23 cellular contexts compared by ENCODE assay signal in genomic region chr4:531721-532565, GRCh38. TPM values are rescaled to one million over a fixed set of nuclear protein-coding genes. Genes with fewer than 3 reads are reported as not detected.
DNase-seq lines count a peak whose midpoint lies in the region; ATAC-seq, FAIRE-seq and TF ChIP-seq lines count a peak whose summit lies in the region.
"Had no signal": no experiment of that assay in that cellular context is flagged by ENCODE, and none has a peak within 500 bp of the region (broad histone marks: within the 10 kb centered on the region; RNA-seq: fewer than 3 reads in every experiment).

No MANE protein-coding gene starts in this region.

- no peak overlapping the region for H2BK20ac ChIP-seq in IMR-90 (ENCODE audit: low read depth, low read length)

- H3K36me3 Mint-ChIP-seq in osteocyte (ENCODE audit: unreplicated experiment) = peaks cover 50% of the 10 kb centered on the region
- peaks cover 0 to 70% (median 47%) of the 10 kb centered on the region in 3 donors for H3K36me3 Mint-ChIP-seq in naive thymus-derived CD8-positive, alpha-beta T cell

- 94% methylated on average over 10 of the region's 17 CpGs; no CpG with 5 or more reads in 1 of the 2 experiments for WGBS in IMR-90 (ENCODE audit: extremely low coverage in 2 of 2, insufficient read length in 1 of 2), 2 experiments
- WGBS in K562 (ENCODE audit: insufficient coverage, low coverage, missing lambda C conversion rate) = 93% methylated on average over 12 of the region's 17 CpGs

- H3K9ac ChIP-seq in IMR-90 (ENCODE audit: low read depth, low read length) (no peak overlapping the region), K562 (ENCODE audit: insufficient read depth in 1 of 2, low read depth in 2 of 2, low read length in 2 of 2) (no peak overlapping the region), kidney (ENCODE audit: low read length in 2 of 2) (no peak overlapping the region)
- H3K9ac ChIP-seq: BLaER1 had no signal

- FAIRE-seq in K562 (lab: Jason Lieb, UNC) (no peak), kidney (lab: Jason Lieb, UNC) (no peak)
- FAIRE-seq: A204.1, D721Med, HTR-8/SVneo had no signal

- no peak overlapping the region for H4K8ac ChIP-seq in IMR-90 (ENCODE audit: low read depth in 2 of 2, low read length in 2 of 2)

- dilution Hi-C loops in IMR-90 (cut with HindIII; ENCODE audit: low sequenced_read_pairs, unreplicated experiment) = no loop called here

- H3K9me3 ChIP-seq in IMR-90 (ENCODE audit: control insufficient read depth, insufficient read depth, low read length) (no peaks in the 10 kb centered on the region), K562 (replicated peaks; ENCODE audit: control insufficient read depth, insufficient read depth, low read depth, low read length) (peaks cover 4% of the 10 kb centered on the region; the same call in 1 of the 2 replicates), kidney (ENCODE audit: control insufficient read depth in 1 of 2, low read length in 2 of 2) (no peaks in the 10 kb centered on the region)
- H3K9me3 ChIP-seq: BLaER1, MG63 had no signal

- no TSS peak for BruUV-seq in IMR-90 (replicated peaks; lab: Mats Ljungman, UMichigan)
- no TSS peak for BruUV-seq in K562 (replicated peaks; lab: Mats Ljungman, UMichigan)

- no peak overlapping the region for H2AK9ac ChIP-seq in IMR-90 (replicated peaks; ENCODE audit: low read depth, low read length, poor library complexity)

- POLR2A ChIA-PET in IMR-90 (lab: Charles Lee; ENCODE audit: unreplicated experiment) = no interaction called here
- POLR2A ChIA-PET in K562 (lab: Yijun Ruan, JAX) = no interaction called here
- POLR2A ChIA-PET in naive thymus-derived CD8-positive, alpha-beta T cell (lab: Charles Lee) = no interaction called here

- H3K4me1 ChIP-seq in IMR-90 (ENCODE audit: control insufficient read depth, insufficient read depth, low read length) (no peaks in the 10 kb centered on the region), K562 (replicated peaks in 1 of 2; ENCODE audit: control insufficient read depth in 2 of 2, insufficient read depth in 2 of 2, low read length in 2 of 2) (peaks cover 0 to 3% of the 10 kb centered on the region in 2 experiments; a peak in 2 of 5 replicates), kidney (ENCODE audit: control insufficient read depth in 1 of 2, insufficient read depth in 1 of 2, low read depth in 1 of 2, low read length in 2 of 2) (no peaks in the 10 kb centered on the region)
- H3K4me1 ChIP-seq: BLaER1 had no signal

- H3K4me3 ChIP-seq in IMR-90 (ENCODE audit: insufficient read depth, low read depth, low read length) (no peak overlapping the region), K562 (no peak overlapping the region), kidney (ENCODE audit: low read length in 2 of 2) (no peak overlapping the region)
- H3K4me3 ChIP-seq: BLaER1, GM23338, MG63 had no signal

- H3K79me1 ChIP-seq in IMR-90 (ENCODE audit: low read depth in 1 of 2, low read length in 2 of 2) = peaks cover 0 to 4% of the 10 kb centered on the region in 2 experiments; a peak in 2 of 4 replicates

- no peak for TF ChIP-seq RAD21 in IMR-90 (IDR thresholded peaks at IDR 0.05; ENCODE audit: low read length)
- no peak for TF ChIP-seq RAD21 in K562 (CRISPR knock-in tag; conservative IDR thresholded peaks at IDR 0.05 in 1 of 2, IDR thresholded peaks at IDR 0.05 in 1 of 2)

- H3K4ac ChIP-seq in IMR-90 (ENCODE audit: low read depth, low read length) = no peak overlapping the region

- no peak overlapping the region for H3K56ac ChIP-seq in IMR-90 (ENCODE audit: extremely low read depth, insufficient read depth, low read length)

- DNase-seq in IMR-90 = no peak
- DNase-seq in K562 (ENCODE audit: extremely low read depth in 1 of 4, low spot score in 3 of 4) = no peak
- peak; percentile 32 for DNase-seq in kidney
- peak; percentile 77 for DNase-seq in osteocyte (ENCODE audit: extremely low spot score, unreplicated experiment)
- no peak for DNase-seq in naive thymus-derived CD8-positive, alpha-beta T cell
- no peak for DNase-seq in NCI-H1092 treated with DMSO at 0.1 percent for 48 hours (lab: John Stamatoyannopoulos, UW)
- no peak for DNase-seq in ecto neural progenitor cell (ENCODE audit: low spot score)
- DNase-seq: CD4-positive, CD25-positive, alpha-beta regulatory T cell; H9; KG1; MG63; NCI-H2029; NCI-H446; NCI-H524 treated with DMSO at 0.1 percent for 48 hours; NCI-H82; NK-92 treated with Interleukin-12 subunit alpha and Interleukin-12 subunit beta, amount 100 ng/mL, for 24 hours; PC-3 had no signal

- H3K14ac ChIP-seq in IMR-90 (replicated peaks; ENCODE audit: low read depth, low read length) = no peak overlapping the region

- no peak overlapping the region for H3K27ac Mint-ChIP-seq in osteocyte (ENCODE audit: unreplicated experiment)
- H3K27ac Mint-ChIP-seq in naive thymus-derived CD8-positive, alpha-beta T cell = peak overlapping the region in 2 of 10 donors; percentile 31 to 80
- H3K27ac Mint-ChIP-seq: GM23338 had no signal

- H3K4me2 ChIP-seq in IMR-90 (ENCODE audit: low read depth, low read length) (no peak overlapping the region), K562 (ENCODE audit: insufficient read depth, low read length) (no peak overlapping the region)
- H3K4me2 ChIP-seq: BLaER1, GM23338 had no signal

- H3K27ac ChIP-seq in IMR-90 (ENCODE audit: insufficient read depth, low read length) = no peak overlapping the region
- no peak overlapping the region for H3K27ac ChIP-seq in K562 (ENCODE audit: extremely low read depth, low read depth, low read length)
- H3K27ac ChIP-seq in kidney (ENCODE audit: low read depth in 2 of 2, low read length in 2 of 2) = no peak overlapping the region
- H3K27ac ChIP-seq: BLaER1 had no signal

- H3K23ac ChIP-seq in IMR-90 (ENCODE audit: low read depth, low read length) = no peak overlapping the region

- H2BK120ac ChIP-seq in IMR-90 (ENCODE audit: low read depth, low read length) = no peak overlapping the region

- H3K27me3 Mint-ChIP-seq in osteocyte (ENCODE audit: unreplicated experiment) = no peaks in the 10 kb centered on the region
- H3K27me3 Mint-ChIP-seq in naive thymus-derived CD8-positive, alpha-beta T cell = no peaks in the 10 kb centered on the region
- H3K27me3 Mint-ChIP-seq: CD4-positive, CD25-positive, alpha-beta regulatory T cell had no signal

- TF ChIP-seq CTCF in IMR-90 (conservative IDR thresholded peaks at IDR 0.05; ENCODE audit: low read depth, low read length) (no peak), K562 (IDR thresholded peaks at IDR 0.05 in 2 of 3, conservative IDR thresholded peaks at IDR 0.05 in 1 of 3; ENCODE audit: insufficient read depth in 2 of 3, low read depth in 1 of 3, low read length in 3 of 3) (no peak), kidney (IDR thresholded peaks at IDR 0.05; ENCODE audit: borderline replicate concordance, extremely low read depth, insufficient read depth) (no peak), osteocyte (IDR thresholded peaks at IDR 0.05) (no peak)

- no peak for ATAC-seq in IMR-90 (ENCODE audit: low read depth)
- ATAC-seq in K562 = no peak
- no peak for ATAC-seq in naive thymus-derived CD8-positive, alpha-beta T cell
- ATAC-seq: PC-3 had no signal

- H3K4me1 Mint-ChIP-seq in osteocyte (ENCODE audit: unreplicated experiment) = no peaks in the 10 kb centered on the region
- H3K4me1 Mint-ChIP-seq in naive thymus-derived CD8-positive, alpha-beta T cell = peaks cover 0 to 18% (median 5%) of the 10 kb centered on the region in 4 donors
- H3K4me1 Mint-ChIP-seq: H9 had no signal

- H3K27me3 ChIP-seq in IMR-90 (ENCODE audit: control insufficient read depth, insufficient read depth, low read length) = no peaks in the 10 kb centered on the region
- no peaks in the 10 kb centered on the region for H3K27me3 ChIP-seq in K562 (ENCODE audit: control insufficient read depth in 2 of 2, insufficient read depth in 2 of 2, low read length in 2 of 2)
- H3K27me3 ChIP-seq: BLaER1, MG63 had no signal

- peak overlapping the region; percentile 23 for H2AFZ ChIP-seq in IMR-90 (replicated peaks; ENCODE audit: low read length, poor library complexity)
- no peak overlapping the region for H2AFZ ChIP-seq in K562 (ENCODE audit: low read depth, low read length)
- H2AFZ ChIP-seq: GM23338 had no signal

- intact Hi-C loops in IMR-90 (cut with micrococcal nuclease) = no loop called here
- intact Hi-C loops in K562 (cut with micrococcal nuclease) = no loop called here
- intact Hi-C loops in kidney (cut with DNase I) = no loop called here

- CTCF ChIA-PET in IMR-90 (lab: Yijun Ruan, JAX) = no interaction called here
- CTCF ChIA-PET in K562 (lab: Yijun Ruan, JAX; ENCODE audit: low intra/inter-chr PET ratio) = no interaction called here

- no peak overlapping the region for H2AK5ac ChIP-seq in IMR-90 (ENCODE audit: low read depth, low read length)

- no peak overlapping the region for H3K4me3 Mint-ChIP-seq in osteocyte (ENCODE audit: unreplicated experiment)
- no peak overlapping the region for H3K4me3 Mint-ChIP-seq in naive thymus-derived CD8-positive, alpha-beta T cell
- H3K4me3 Mint-ChIP-seq: CD4-positive, CD25-positive, alpha-beta regulatory T cell; GM23338; H9 had no signal

- no peak overlapping the region for H3K18ac ChIP-seq in IMR-90 (ENCODE audit: low read depth, low read length)

- H3K36me3 ChIP-seq in IMR-90 (ENCODE audit: control insufficient read depth, insufficient read depth, low read length) = peaks cover 67% of the 10 kb centered on the region
- H3K36me3 ChIP-seq in K562 (ENCODE audit: control insufficient read depth, insufficient read depth, low read length) = peaks cover 64% of the 10 kb centered on the region; the same call in 2 of the 3 replicates
- H3K36me3 ChIP-seq in kidney (ENCODE audit: control insufficient read depth in 1 of 2, insufficient read depth in 2 of 2, low read length in 2 of 2) = peaks cover 14 to 21% of the 10 kb centered on the region in 2 donors
- H3K36me3 ChIP-seq: MG63 had no signal

- H4K20me1 ChIP-seq in IMR-90 (ENCODE audit: insufficient read depth, low read length) (no peaks in the 10 kb centered on the region), K562 (replicated peaks; ENCODE audit: control insufficient read depth, insufficient read depth, low read length) (no peaks in the 10 kb centered on the region)
- H4K20me1 ChIP-seq: BLaER1 had no signal

- H2BK5ac ChIP-seq in IMR-90 (ENCODE audit: low read depth, low read length, poor library complexity, severe bottlenecking) = no peak overlapping the region

- H4K91ac ChIP-seq in IMR-90 (ENCODE audit: insufficient read depth, low read depth, low read length) = no peak overlapping the region

- no peaks in the 10 kb centered on the region for H3K9me3 Mint-ChIP-seq in osteocyte (ENCODE audit: unreplicated experiment)
- peaks cover 0 to 4% (median 0%) of the 10 kb centered on the region in 9 donors for H3K9me3 Mint-ChIP-seq in naive thymus-derived CD8-positive, alpha-beta T cell
- H3K9me3 Mint-ChIP-seq: GM23338, H9 had no signal

- H4K5ac ChIP-seq in IMR-90 (ENCODE audit: low read depth, low read length) = no peak overlapping the region

- no peak overlapping the region for H2BK15ac ChIP-seq in IMR-90 (ENCODE audit: low read depth, low read length)

- in situ Hi-C loops in IMR-90 (cut with MboI; ENCODE audit: low sequenced_read_pairs) (no loop called here), K562 (cut with MboI) (no loop called here)

- H3K9me1 ChIP-seq in IMR-90 (ENCODE audit: insufficient read depth, low read length) (no peaks in the 10 kb centered on the region), K562 (ENCODE audit: control insufficient read depth, insufficient read depth, low read length) (no peaks in the 10 kb centered on the region)

- TF ChIP-seq EP300 in K562 (IDR thresholded peaks at IDR 0.05; ENCODE audit: low read length) = no peak

- TF ChIP-seq POLR2A in IMR-90 (IDR thresholded peaks at IDR 0.05; ENCODE audit: low read depth, low read length) = no peak
- no peak for TF ChIP-seq POLR2A in K562 (conservative IDR thresholded peaks at IDR 0.05)

- no peaks in the 10 kb centered on the region for H3K79me2 ChIP-seq in K562 (ENCODE audit: control insufficient read depth, insufficient read depth, low read length)

RNA-seq across cellular contexts. Expression of gene PIGG, which starts 32.9 kb away (rescaled TPM):
- total RNA-seq in IMR-90 (2012; rRNA removed) (21.7 and 26.4 TPM in 2 replicates), K562 (2014; rRNA removed) (24.7 and 31.1 TPM in 2 replicates), K562 (2014; rRNA removed; fragmentation: Illumina TruSeq; extraction: Trizol) (18.1 and 18.3 TPM in 2 replicates), K562 (2015; rRNA removed; fragmentation: Illumina TruSeq; extraction: Trizol) (18.0 and 19.7 TPM in 2 replicates), K562 (2021) (31.3 and 37.1 TPM in 2 replicates), kidney (67.9 TPM), osteocyte (66.6 and 68.0 TPM in 2 replicates)
- polyA plus RNA-seq in IMR-90 (2012; rRNA removed) (31.8 and 33.0 TPM in 2 replicates), K562 (2011; rRNA removed) (47.3 and 48.3 TPM in 2 replicates), K562 (2014; fragmentation: Illumina TruSeq; extraction: Trizol) (18.5 and 21.5 TPM in 2 replicates), K562 (2014; fragmentation: Nextera tagmentation; extraction: Ambion mirVana) (10 to 100 TPM in 1 of 2 experiments, 1 to 10 TPM in 1; 6.4 to 10.8 TPM), K562 (2014; rRNA removed) (23.4 and 28.9 TPM in 2 replicates), kidney (ENCODE audit: insufficient read depth, low read depth, low replicate concordance) (37.8 TPM)
- polyA plus RNA-seq in IMR-90 (2012; cell fraction: cytosol; rRNA removed) = 16.8 and 23.0 TPM in 2 replicates
- polyA plus RNA-seq in IMR-90 (2012; cell fraction: nucleus; rRNA removed; ENCODE audit: low replicate concordance) = 180 and 230 TPM in 2 replicates
- 228 and 309 TPM in 2 replicates for total RNA-seq in K562 (2011; cell fraction: chromatin; rRNA removed; ENCODE audit: low replicate concordance)
- 191 and 194 TPM in 2 replicates for total RNA-seq in K562 (2011; cell fraction: nucleolus; rRNA removed)
- total RNA-seq in K562 (2011; cell fraction: nucleoplasm; rRNA removed) = 157 and 162 TPM in 2 replicates
- polyA plus RNA-seq in K562 (2011; cell fraction: cytosol; rRNA removed) = 30.5 and 31.5 TPM in 2 replicates
- polyA plus RNA-seq in K562 (2011; cell fraction: nucleus; rRNA removed) = 184 and 242 TPM in 2 replicates
- 24.9 and 34.6 TPM in 2 replicates for polyA plus RNA-seq in K562 (2012)
- 41.8 and 51.6 TPM in 2 replicates for polyA minus RNA-seq in K562 (2011; rRNA and poly(A)+ RNA removed)
- polyA minus RNA-seq in K562 (2011; cell fraction: cytosol; rRNA and poly(A)+ RNA removed) = 17.5 and 22.9 TPM in 2 replicates
- 77.8 and 92.9 TPM in 2 replicates for polyA minus RNA-seq in K562 (2011; cell fraction: nucleus; rRNA and poly(A)+ RNA removed)
- total RNA-seq in naive thymus-derived CD8-positive, alpha-beta T cell = 100 to 1,000 TPM; 117 to 121 TPM
- polyA plus RNA-seq in naive thymus-derived CD8-positive, alpha-beta T cell = 10 to 100 TPM; 20.9 to 25.7 (median 25.4) TPM

RNA-seq across cellular contexts. Expression of gene ZNF721, which starts 33.0 kb away (rescaled TPM):
- total RNA-seq in IMR-90 (2012; rRNA removed) (10.8 and 13.6 TPM in 2 replicates), K562 (2014; rRNA removed) (25.7 and 54.6 TPM in 2 replicates), K562 (2014; rRNA removed; fragmentation: Illumina TruSeq; extraction: Trizol) (39.3 and 44.6 TPM in 2 replicates), K562 (2015; rRNA removed; fragmentation: Illumina TruSeq; extraction: Trizol) (27.4 and 29.9 TPM in 2 replicates), K562 (2021) (27.1 and 29.8 TPM in 2 replicates), kidney (33.3 TPM), osteocyte (23.7 and 26.3 TPM in 2 replicates)
- polyA plus RNA-seq in IMR-90 (2012; rRNA removed) (5.1 and 5.5 TPM in 2 replicates), K562 (2011; rRNA removed) (30.6 and 32.8 TPM in 2 replicates), K562 (2014; fragmentation: Illumina TruSeq; extraction: Trizol) (29.0 and 33.0 TPM in 2 replicates), K562 (2014; fragmentation: Nextera tagmentation; extraction: Ambion mirVana) (10 to 100 TPM; 27.8 to 32.2 TPM), K562 (2014; rRNA removed) (33.1 and 36.3 TPM in 2 replicates), kidney (ENCODE audit: insufficient read depth, low read depth, low replicate concordance) (9.2 TPM)
- polyA plus RNA-seq in IMR-90 (2012; cell fraction: cytosol; rRNA removed) = 0.81 and 2.2 TPM in 2 replicates
- polyA plus RNA-seq in IMR-90 (2012; cell fraction: nucleus; rRNA removed; ENCODE audit: low replicate concordance) = 1.3 and 7.3 TPM in 2 replicates
- 51.1 and 126 TPM in 2 replicates for total RNA-seq in K562 (2011; cell fraction: chromatin; rRNA removed; ENCODE audit: low replicate concordance)
- 39.9 and 49.0 TPM in 2 replicates for total RNA-seq in K562 (2011; cell fraction: nucleolus; rRNA removed)
- total RNA-seq in K562 (2011; cell fraction: nucleoplasm; rRNA removed) = 35.1 and 42.9 TPM in 2 replicates
- 10.2 and 16.2 TPM in 2 replicates for polyA plus RNA-seq in K562 (2011; cell fraction: cytosol; rRNA removed)
- 22.9 and 26.9 TPM in 2 replicates for polyA plus RNA-seq in K562 (2011; cell fraction: nucleus; rRNA removed)
- polyA plus RNA-seq in K562 (2012) = 19.2 and 19.4 TPM in 2 replicates
- polyA minus RNA-seq in K562 (2011; rRNA and poly(A)+ RNA removed) = 55.6 and 70.5 TPM in 2 replicates
- polyA minus RNA-seq in K562 (2011; cell fraction: cytosol; rRNA and poly(A)+ RNA removed) = 16.1 and 31.8 TPM in 2 replicates
- 37.8 and 61.0 TPM in 2 replicates for polyA minus RNA-seq in K562 (2011; cell fraction: nucleus; rRNA and poly(A)+ RNA removed)
- total RNA-seq in naive thymus-derived CD8-positive, alpha-beta T cell = 10 to 100 TPM; 71.6 to 72.6 TPM
- polyA plus RNA-seq in naive thymus-derived CD8-positive, alpha-beta T cell = 10 to 100 TPM; 44.7 to 46.1 (median 45.6) TPM

RNA-seq across cellular contexts. Expression of gene TMEM271, which starts 44.2 kb away (rescaled TPM):
- total RNA-seq in IMR-90 (2012; rRNA removed) (not detected in 2 replicates), K562 (2014; rRNA removed) (not detected in 2 replicates), K562 (2014; rRNA removed; fragmentation: Illumina TruSeq; extraction: Trizol) (not detected in 2 replicates), K562 (2015; rRNA removed; fragmentation: Illumina TruSeq; extraction: Trizol) (not detected in 2 replicates), K562 (2021) (not detected in 2 replicates), kidney (not detected), osteocyte (not detected in 2 replicates)
- polyA plus RNA-seq in IMR-90 (2012; rRNA removed) (not detected in 2 replicates), K562 (2011; rRNA removed) (not detected in 2 replicates), K562 (2014; fragmentation: Illumina TruSeq; extraction: Trizol) (not detected in 2 replicates), K562 (2014; fragmentation: Nextera tagmentation; extraction: Ambion mirVana) (not detected), K562 (2014; rRNA removed) (not detected in 2 replicates), kidney (ENCODE audit: insufficient read depth, low read depth, low replicate concordance) (not detected)
- not detected in 2 replicates for polyA plus RNA-seq in IMR-90 (2012; cell fraction: cytosol; rRNA removed)
- not detected in 2 replicates for polyA plus RNA-seq in IMR-90 (2012; cell fraction: nucleus; rRNA removed; ENCODE audit: low replicate concordance)
- not detected in 2 replicates for total RNA-seq in K562 (2011; cell fraction: chromatin; rRNA removed; ENCODE audit: low replicate concordance)
- total RNA-seq in K562 (2011; cell fraction: nucleolus; rRNA removed) = not detected in 2 replicates
- not detected in 2 replicates for total RNA-seq in K562 (2011; cell fraction: nucleoplasm; rRNA removed)
- polyA plus RNA-seq in K562 (2011; cell fraction: cytosol; rRNA removed) = not detected in 2 replicates
- polyA plus RNA-seq in K562 (2011; cell fraction: nucleus; rRNA removed) = not detected in 2 replicates
- polyA plus RNA-seq in K562 (2012) = not detected in 2 replicates
- not detected in 2 replicates for polyA minus RNA-seq in K562 (2011; rRNA and poly(A)+ RNA removed)
- polyA minus RNA-seq in K562 (2011; cell fraction: cytosol; rRNA and poly(A)+ RNA removed) = not detected in 2 replicates
- not detected in 2 replicates for polyA minus RNA-seq in K562 (2011; cell fraction: nucleus; rRNA and poly(A)+ RNA removed)
- total RNA-seq in naive thymus-derived CD8-positive, alpha-beta T cell = not detected
- not detected for polyA plus RNA-seq in naive thymus-derived CD8-positive, alpha-beta T cell
- total RNA-seq: CD4-positive, CD25-positive, alpha-beta regulatory T cell; GM23338; PC-3 had no signal
- polyA plus RNA-seq: AG04450; CD4-positive, CD25-positive, alpha-beta regulatory T cell had no signal

Comparison
In these comparisons a context has a peak if more than half of its experiments do, and no peak if none do; other contexts are left out.
1. DNase-seq: peak in kidney (single experiment) and osteocyte (single experiment); none in IMR-90 (single experiment), K562 (0 of 4), naive thymus-derived CD8-positive, alpha-beta T cell (0 of 10), NCI-H1092 treated with DMSO at 0.1 percent for 48 hours (single experiment) and ecto neural progenitor cell (single experiment).